ENCODE assay signal across 8 cellular contexts in genomic region chr6:28643017-28643740, GRCh38.
DNase-seq lines count a peak whose midpoint lies in the region; ATAC-seq and FAIRE-seq lines count a peak whose summit lies in the region.

No MANE protein-coding gene starts in this region.

- FAIRE-seq in HTR-8/SVneo (lab: Jason Lieb, UNC), result no peak

- no peak overlapping the region for H3K4me3 Mint-ChIP-seq in activated CD4-positive, alpha-beta T cell treated with anti-CD3 and anti-CD28 coated beads, Interleukin-2, amount 10 ng/mL, durations not matched to agents 24 days and 14 days

- H3K9me3 Mint-ChIP-seq in activated CD4-positive, alpha-beta T cell treated with anti-CD3 and anti-CD28 coated beads, Interleukin-2, amount 10 ng/mL, durations not matched to agents 24 days and 14 days, result no peaks in the 10 kb centered on the region

- H3K4me1 Mint-ChIP-seq in activated CD4-positive, alpha-beta T cell treated with anti-CD3 and anti-CD28 coated beads, Interleukin-2, amount 10 ng/mL, durations not matched to agents 24 days and 14 days, result peaks cover under 1% of the 10 kb centered on the region

- no peaks in the 10 kb centered on the region for H3K36me3 Mint-ChIP-seq in activated CD4-positive, alpha-beta T cell treated with anti-CD3 and anti-CD28 coated beads, Interleukin-2, amount 10 ng/mL, durations not matched to agents 24 days and 14 days (ENCODE audit: low read depth)

- intact Hi-C loops in activated CD4-positive, alpha-beta T cell treated with anti-CD3 and anti-CD28 coated beads, Interleukin-2, amount 10 ng/mL, durations not matched to agents 24 days and 14 days (cut with micrococcal nuclease), result loop anchor here (10.0 kb wide), 1 partner anchor 958 kb away; no protein-coding TSS in a partner anchor

- DNase-seq in activated CD4-positive, alpha-beta T cell treated with anti-CD3 and anti-CD28 coated beads, Interleukin-2, amount 10 ng/mL, durations not matched to agents 24 days and 14 days, result peak; percentile 59
- no peak for DNase-seq in activated CD4-positive, alpha-beta T cell treated with anti-CD3 and anti-CD28 coated beads for 1 hour
- DNase-seq in NCI-H82 treated with DMSO at 0.1 percent for 48 hours (lab: John Stamatoyannopoulos, UW; ENCODE audit: unreplicated experiment) (peak; percentile 43), dedifferentiated amniotic fluid mesenchymal stem cell (ENCODE audit: extremely low spot score) (peak; percentile 75), HTR-8/SVneo (ENCODE audit: insufficient read length, low spot score) (no peak)
- peak; percentile 51 for DNase-seq in stimulated activated CD4-positive, alpha-beta T cell treated with anti-CD3 and anti-CD28 coated beads, Interleukin-4, amount 100 ng/mL, for 24 hours

- H3K27me3 Mint-ChIP-seq in activated CD4-positive, alpha-beta T cell treated with anti-CD3 and anti-CD28 coated beads, Interleukin-2, amount 10 ng/mL, durations not matched to agents 24 days and 14 days, result peaks cover 27% of the 10 kb centered on the region

- ATAC-seq in GM18861 (IDR thresholded peaks at IDR 0.05; ENCODE audit: unreplicated experiment), result no peak
- ATAC-seq in HG03460 (IDR thresholded peaks at IDR 0.05; ENCODE audit: unreplicated experiment), result no peak

- no peak overlapping the region for H3K27ac Mint-ChIP-seq in activated CD4-positive, alpha-beta T cell treated with anti-CD3 and anti-CD28 coated beads, Interleukin-2, amount 10 ng/mL, durations not matched to agents 24 days and 14 days

Comparison
In these comparisons a context has a peak if more than half of its experiments do, and no peak if none do; other contexts are left out.
1. DNase-seq: peak in activated CD4-positive, alpha-beta T cell treated with anti-CD3 and anti-CD28 coated beads, Interleukin-2, amount 10 ng/mL, durations not matched to agents 24 days and 14 days (single experiment), NCI-H82 treated with DMSO at 0.1 percent for 48 hours (single experiment), dedifferentiated amniotic fluid mesenchymal stem cell (single experiment) and stimulated activated CD4-positive, alpha-beta T cell treated with anti-CD3 and anti-CD28 coated beads, Interleukin-4, amount 100 ng/mL, for 24 hours (single experiment); none in activated CD4-positive, alpha-beta T cell treated with anti-CD3 and anti-CD28 coated beads for 1 hour (single experiment) and HTR-8/SVneo (single experiment).